Comparison of ENCODE assay signal across 11 cellular contexts in genomic region chr6:5782783-5783567, GRCh38.
DNase-seq lines count a peak whose midpoint lies in the region; ATAC-seq and TF ChIP-seq lines count a peak whose summit lies in the region.
"Had no signal": no experiment of that assay in that cellular context is flagged by ENCODE, and none has a peak within 500 bp of the region (broad histone marks: within the 10 kb centered on the region; RNA-seq: fewer than 3 reads in every experiment).

No MANE protein-coding gene starts in this region.

- no peaks in the 10 kb centered on the region for H3K27me3 Mint-ChIP-seq in CD4-positive, alpha-beta memory T cell

- intact Hi-C loops in CD4-positive, alpha-beta memory T cell (cut with micrococcal nuclease) = no loop called here

- no peaks in the 10 kb centered on the region for H3K27me3 ChIP-seq in CD4-positive, alpha-beta memory T cell (ENCODE audit: insufficient read depth, low read length)

- peaks cover 4 to 8% (median 4%) of the 10 kb centered on the region in 4 donors for H3K4me1 Mint-ChIP-seq in CD4-positive, alpha-beta memory T cell

- H3K27ac Mint-ChIP-seq in CD4-positive, alpha-beta memory T cell = no peak overlapping the region
- H3K27ac Mint-ChIP-seq: B cell had no signal

- H3K36me3 Mint-ChIP-seq in CD4-positive, alpha-beta memory T cell = peaks cover 0 to 9% of the 10 kb centered on the region in 2 donors

- CTCF ChIA-PET in CD4-positive, alpha-beta memory T cell (lab: Charles Lee; ENCODE audit: partially characterized antibody) = no interaction called here

- H3K9me3 Mint-ChIP-seq in CD4-positive, alpha-beta memory T cell = peaks cover 0 to 2% (median 0%) of the 10 kb centered on the region in 8 donors

- POLR2A ChIA-PET in CD4-positive, alpha-beta memory T cell (lab: Charles Lee; ENCODE audit: partially characterized antibody) = interaction anchor here (0.6 kb wide), 1 partner anchor 74 kb away, joined by 3 read pairs; no protein-coding TSS in a partner anchor

- no peak for TF ChIP-seq POLR2A in GM18505 (IDR thresholded peaks at IDR 0.05; ENCODE audit: borderline replicate concordance, extremely low read depth, insufficient read depth, insufficient read length)

- H3K9me3 ChIP-seq in CD4-positive, alpha-beta memory T cell (ENCODE audit: control insufficient read depth in 1 of 2, low read length in 2 of 2) = no peaks in the 10 kb centered on the region

- no peak for ATAC-seq in GM18511 (IDR thresholded peaks at IDR 0.05; ENCODE audit: unreplicated experiment)
- no peak for ATAC-seq in HG02981 (IDR thresholded peaks at IDR 0.05; ENCODE audit: unreplicated experiment)
- no peak for ATAC-seq in GM18505 (IDR thresholded peaks at IDR 0.05; ENCODE audit: unreplicated experiment)
- ATAC-seq: GM12878 had no signal

- peak; percentile 24 for DNase-seq in AG08396 (ENCODE audit: low spot score)
- DNase-seq in HT-29 (ENCODE audit: low spot score) = peak; percentile 33
- peak; percentile 51 for DNase-seq in astrocyte of the hippocampus (ENCODE audit: low read depth, low spot score)
- peak; percentile 59 for DNase-seq in islet precursor cell
- no peak for DNase-seq in CD4-positive, alpha-beta memory T cell
- DNase-seq: stimulated activated CD4-positive, alpha-beta T cell treated with anti-CD3 and anti-CD28 coated beads, Interleukin-12 subunit alpha, Interleukin-12 subunit beta, amount 100 ng/mL, for 4 hours had no signal

- H3K4me3 Mint-ChIP-seq in CD4-positive, alpha-beta memory T cell = no peak overlapping the region
- H3K4me3 Mint-ChIP-seq: B cell had no signal

- H3K4me3 ChIP-seq in CD4-positive, alpha-beta memory T cell (ENCODE audit: low read length in 2 of 2) = no peak overlapping the region
- H3K4me3 ChIP-seq: GM12878 had no signal

- H3K4me1 ChIP-seq in CD4-positive, alpha-beta memory T cell (ENCODE audit: insufficient read depth, low read length) = no peaks in the 10 kb centered on the region

- H3K36me3 ChIP-seq in CD4-positive, alpha-beta memory T cell (ENCODE audit: insufficient read depth, low read length) = no peaks in the 10 kb centered on the region

- H3K27ac ChIP-seq in CD4-positive, alpha-beta memory T cell (ENCODE audit: low read depth, low read length) = no peak overlapping the region

Comparison
In these comparisons a context has a peak if more than half of its experiments do, and no peak if none do; other contexts are left out.
1. DNase-seq: peak in AG08396 (single experiment), HT-29 (single experiment), astrocyte of the hippocampus (single experiment) and islet precursor cell (single experiment); none in CD4-positive, alpha-beta memory T cell (0 of 5).